8 cellular contexts compared by ENCODE assay signal in the genomic region with DNA sequence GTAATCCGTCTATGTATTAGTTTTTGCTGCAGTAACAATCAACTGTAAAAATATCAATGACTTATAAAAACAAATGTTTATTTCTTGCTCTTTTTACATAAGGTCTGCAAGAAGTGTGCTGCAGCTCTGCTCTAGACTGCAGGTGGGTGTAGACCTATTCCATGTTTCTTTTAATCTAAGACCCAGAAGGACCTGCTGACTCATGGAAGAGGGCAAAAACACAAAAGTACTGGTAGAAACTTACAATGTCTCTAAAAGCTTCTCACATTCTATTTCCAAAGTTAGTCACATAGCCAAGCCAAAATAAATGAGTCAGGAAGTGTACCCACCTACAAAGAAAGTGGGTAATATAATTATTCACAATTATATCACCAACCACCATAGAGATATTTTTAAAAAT.
"Had no signal": no experiment of that assay in that cellular context is flagged by ENCODE, and none has a peak within 500 bp of the region (broad histone marks: within the 10 kb centered on the region; RNA-seq: fewer than 3 reads in every experiment).

No MANE protein-coding gene starts in this region.

- H3K4me1 Mint-ChIP-seq: GM23338 had no signal

- DNase-seq: H9, HCEC 1CT, IMR-90, KBM-7 had no signal

- H2AFZ ChIP-seq: GM23338 had no signal

- H3K27ac Mint-ChIP-seq: GM23338, H9 had no signal

- FAIRE-seq: H1, H54, HTR-8/SVneo had no signal

- H3K4me3 Mint-ChIP-seq: GM23338, H9 had no signal

- H3K4me2 ChIP-seq: GM23338 had no signal

- ATAC-seq: GM23338 had no signal

- H3K4me3 ChIP-seq: GM23338 had no signal
